8 cellular contexts compared by ENCODE assay signal in the genomic region with DNA sequence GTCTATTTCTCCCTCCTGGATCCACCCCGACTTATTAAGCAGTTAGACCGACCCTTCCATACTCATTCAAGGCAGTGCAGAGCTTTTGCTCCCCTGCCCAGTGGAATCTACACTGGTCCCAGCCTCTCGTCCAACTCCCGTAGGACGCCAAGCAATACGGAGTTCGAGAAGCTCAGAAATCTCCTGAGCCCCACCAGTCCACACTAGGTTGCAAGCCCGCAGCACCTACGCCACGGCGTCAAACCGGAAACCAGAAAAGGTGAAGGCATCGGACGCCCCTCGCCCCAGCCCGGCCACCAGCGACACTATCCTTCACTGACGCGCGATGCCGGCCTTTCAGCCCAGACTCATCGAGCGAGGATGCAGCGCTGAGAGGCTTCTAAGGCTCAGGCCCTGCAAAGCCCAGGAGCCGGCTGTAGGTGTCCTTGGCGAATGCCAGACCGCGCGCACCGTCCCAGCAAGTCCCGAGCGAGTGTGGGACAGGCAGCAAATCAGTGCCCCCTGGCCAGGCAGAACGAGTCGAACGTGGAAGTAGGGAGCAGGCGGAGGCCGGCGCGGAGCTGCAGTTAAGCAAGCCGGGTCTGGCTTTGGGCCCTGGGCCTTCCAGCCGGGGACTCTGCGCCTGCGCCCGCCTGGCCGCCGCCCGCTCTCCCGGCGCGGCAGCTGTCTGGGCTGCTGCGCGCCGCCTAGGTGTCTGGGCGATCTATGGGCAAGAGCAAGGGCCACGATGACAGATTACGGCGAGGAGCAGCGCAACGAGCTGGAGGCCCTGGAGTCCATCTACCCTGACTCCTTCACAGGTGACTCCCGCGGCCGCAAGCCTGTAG. TPM values are rescaled to one million over a fixed set of nuclear protein-coding genes. Genes with fewer than 3 reads are reported as not detected.
A peak's percentile ranks its signal among the peaks of the same experiment; 100 is the strongest.
DNase-seq lines count a peak whose midpoint lies in the region; ATAC-seq and TF ChIP-seq lines count a peak whose summit lies in the region.

A gene with protein sequence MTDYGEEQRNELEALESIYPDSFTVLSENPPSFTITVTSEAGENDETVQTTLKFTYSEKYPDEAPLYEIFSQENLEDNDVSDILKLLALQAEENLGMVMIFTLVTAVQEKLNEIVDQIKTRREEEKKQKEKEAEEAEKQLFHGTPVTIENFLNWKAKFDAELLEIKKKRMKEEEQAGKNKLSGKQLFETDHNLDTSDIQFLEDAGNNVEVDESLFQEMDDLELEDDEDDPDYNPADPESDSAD (plus strand): TSS at position 649 of the 827 bp plus-strand sequence. CDS start 79 bp downstream, at position 728.

- CTCF ChIA-PET in activated CD4-positive, alpha-beta T cell treated with anti-CD3 and anti-CD28 coated beads for 36 hours (lab: Charles Lee): interaction anchor here (0.6 to 3.2 kb wide), 14 partner anchors 8 to 949 kb away, joined by 3 to 26 read pairs (median 4); no protein-coding TSS in a partner anchor

- peak within 1 kb of the TSS; percentile 98 for H3K27ac Mint-ChIP-seq in activated CD4-positive, alpha-beta T cell treated with anti-CD3 and anti-CD28 coated beads for 36 hours

- no peaks in the 10 kb centered on the region; the same call in 1 of the 2 replicates for H3K4me1 ChIP-seq in BE2C

- H3K27me3 ChIP-seq in BE2C: no peaks in the 10 kb centered on the region

- DNase-seq in BE2C (peak; percentile 99), GM19238 (ENCODE audit: insufficient read length, low spot score) (peak; percentile 92), NCI-H524 (lab: John Stamatoyannopoulos, UW) (peak; percentile 94 to 99), choroid plexus epithelial cell (ENCODE audit: low read depth) (peak; percentile 100), kidney glomerular epithelial cell (lab: John Stamatoyannopoulos, UW) (peak; percentile 98)
- peak; percentile 99 for DNase-seq in activated CD4-positive, alpha-beta T cell treated with anti-CD3 and anti-CD28 coated beads for 36 hours
- peak; percentile 90 to 93 for DNase-seq in stimulated activated CD4-positive, alpha-beta T cell treated with anti-CD3 and anti-CD28 coated beads, Interleukin-1b, Interleukin-23, amount 100 ng/mL, for 1 hour (ENCODE audit: low read depth in 2 of 2)

- peak; percentile 94 for ATAC-seq in HG03442 (IDR thresholded peaks at IDR 0.05; ENCODE audit: unreplicated experiment)
- ATAC-seq in activated CD4-positive, alpha-beta T cell treated with anti-CD3 and anti-CD28 coated beads for 36 hours: peak; percentile 89

- POLR2A ChIA-PET in activated CD4-positive, alpha-beta T cell treated with anti-CD3 and anti-CD28 coated beads for 36 hours (lab: Charles Lee): interaction anchor here (0.6 to 1.3 kb wide), 5 partner anchors 20 to 879 kb away, joined by 3 to 7 read pairs (median 5); a partner anchor contains a TSS

- no peaks in the 10 kb centered on the region for H3K9me3 Mint-ChIP-seq in activated CD4-positive, alpha-beta T cell treated with anti-CD3 and anti-CD28 coated beads for 36 hours (ENCODE audit: low read depth)

- peaks cover 13% of the 10 kb centered on the region for H3K36me3 ChIP-seq in BE2C

- H3K27me3 Mint-ChIP-seq in activated CD4-positive, alpha-beta T cell treated with anti-CD3 and anti-CD28 coated beads for 36 hours: no peaks in the 10 kb centered on the region

- peak within 1 kb of the TSS; percentile 94 for H3K4me3 Mint-ChIP-seq in activated CD4-positive, alpha-beta T cell treated with anti-CD3 and anti-CD28 coated beads for 36 hours

- H3K4me3 ChIP-seq in BE2C (ENCODE audit: low read depth, low read length): peak within 1 kb of the TSS; percentile 98
- peak within 1 kb of the TSS; percentile 98 for H3K4me3 ChIP-seq in choroid plexus epithelial cell (ENCODE audit: low read depth, low read length)

- peaks cover 13% of the 10 kb centered on the region for H3K36me3 Mint-ChIP-seq in activated CD4-positive, alpha-beta T cell treated with anti-CD3 and anti-CD28 coated beads for 36 hours (ENCODE audit: low read depth)

- intact Hi-C loops in activated CD4-positive, alpha-beta T cell treated with anti-CD3 and anti-CD28 coated beads for 36 hours (cut with DNase I, micrococcal nuclease): loop anchor here (1.0 to 5.0 kb wide), 13 partner anchors 45 to 1104 kb away; a partner anchor contains a TSS

- peaks cover 39% of the 10 kb centered on the region for H3K4me1 Mint-ChIP-seq in activated CD4-positive, alpha-beta T cell treated with anti-CD3 and anti-CD28 coated beads for 36 hours

- no peak for TF ChIP-seq CTCF in BE2C (IDR thresholded peaks at IDR 0.05; ENCODE audit: low read depth, low read length)
- TF ChIP-seq CTCF in choroid plexus epithelial cell (conservative IDR thresholded peaks at IDR 0.05; ENCODE audit: low read depth, low read length): no peak

- no peaks in the 10 kb centered on the region for H3K9me3 ChIP-seq in BE2C

RNA-seq across cellular contexts. Expression of the gene that starts here (rescaled TPM):
- polyA plus RNA-seq in BE2C (2012; ENCODE audit: insufficient read depth, insufficient read length, low read depth): 127 TPM
- 10 to 100 TPM; 40.0 to 65.4 TPM for total RNA-seq in activated CD4-positive, alpha-beta T cell treated with anti-CD3 and anti-CD28 coated beads for 36 hours

Comparison
In these comparisons a context has a peak if more than half of its experiments do, and no peak if none do; other contexts are left out.
1. Peak in every context shown above with its lines: DNase-seq, ATAC-seq and H3K4me3 ChIP-seq.